Comparison of ENCODE assay signal across 9 cellular contexts in the genomic region with DNA sequence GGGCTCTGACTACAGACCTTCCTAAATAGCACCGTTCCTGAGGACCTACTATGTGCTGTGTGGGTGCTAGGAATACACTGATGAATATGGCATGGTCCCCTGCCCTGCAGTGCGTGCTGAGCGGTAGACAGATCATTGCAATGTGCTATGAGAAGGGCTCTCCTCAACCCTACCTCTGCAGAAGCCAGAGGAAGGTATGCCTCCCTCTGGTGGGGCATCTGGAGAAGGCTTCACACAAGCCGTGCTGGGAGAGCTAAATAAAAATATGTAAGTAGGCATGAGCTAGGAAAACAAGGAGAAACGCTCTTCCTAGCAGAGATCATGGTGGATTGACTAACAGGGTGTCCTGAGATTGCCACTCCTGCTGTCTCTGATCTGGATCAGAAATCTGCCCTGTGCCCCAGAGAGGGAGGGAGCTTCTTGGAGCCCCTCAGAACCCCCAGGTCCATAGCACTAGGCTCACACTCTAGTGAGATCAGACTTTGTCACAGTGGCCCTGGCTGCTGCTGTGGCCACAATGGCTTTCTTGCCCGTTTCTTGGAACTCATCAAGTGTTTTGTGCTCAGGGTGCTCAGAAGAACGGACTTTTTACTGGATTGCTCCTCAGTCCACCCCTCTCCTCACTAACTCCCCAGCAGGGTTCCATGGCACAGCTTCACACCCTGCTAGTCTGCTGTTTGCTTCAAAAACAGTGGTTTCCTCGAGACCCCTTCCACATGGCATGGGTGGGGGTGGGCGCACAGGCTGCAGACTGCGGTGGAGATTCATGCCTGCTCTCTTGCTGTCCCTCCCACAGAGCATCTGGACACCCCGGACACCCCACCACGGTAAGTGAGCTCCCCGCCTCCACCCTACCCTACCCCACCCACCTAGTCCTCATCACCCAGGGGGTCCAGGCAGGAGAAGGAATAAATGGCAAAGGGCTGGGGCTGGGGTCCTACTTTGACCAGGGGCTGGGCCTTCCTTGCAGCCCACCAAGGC. TPM values are rescaled to one million over a fixed set of nuclear protein-coding genes. Genes with fewer than 3 reads are reported as not detected.
A peak's percentile ranks its signal among the peaks of the same experiment; 100 is the strongest.
DNase-seq lines count a peak whose midpoint lies in the region; ATAC-seq and TF ChIP-seq lines count a peak whose summit lies in the region.
"Had no signal": no experiment of that assay in that cellular context is flagged by ENCODE, and none has a peak within 500 bp of the region (broad histone marks: within the 10 kb centered on the region; RNA-seq: fewer than 3 reads in every experiment).

No MANE protein-coding gene starts in this region.

- H3K9me3 ChIP-seq in lower lobe of right lung, result no peaks in the 10 kb centered on the region

- peak; percentile 42 for TF ChIP-seq CTCF in lower lobe of right lung (IDR thresholded peaks at IDR 0.05)

- intact Hi-C loops in lower lobe of right lung (cut with DNase I), result no loop called here

- H3K4me3 ChIP-seq in H7 (ENCODE audit: insufficient read depth, low read depth, low read length) (no peak overlapping the region), lower lobe of right lung (no peak overlapping the region)

- H3K4me1 ChIP-seq in lower lobe of right lung, result peaks cover 23% of the 10 kb centered on the region

- no peaks in the 10 kb centered on the region for H3K36me3 ChIP-seq in H7 (replicated peaks; ENCODE audit: control insufficient read depth, insufficient read depth, low read length)
- H3K36me3 ChIP-seq in lower lobe of right lung, result no peaks in the 10 kb centered on the region

- H3K27ac ChIP-seq in lower lobe of right lung, result no peak overlapping the region

- ATAC-seq in lower lobe of right lung (peak; percentile 13 to 56), GM21528 (IDR thresholded peaks at IDR 0.05; ENCODE audit: low FRiP score, unreplicated experiment) (no peak)

- H3K27me3 ChIP-seq in H7 (ENCODE audit: control insufficient read depth, insufficient read depth, low read length), result peaks cover 25% of the 10 kb centered on the region
- H3K27me3 ChIP-seq in lower lobe of right lung (ENCODE audit: low read depth), result peaks cover 28% of the 10 kb centered on the region

- DNase-seq in DMS153 (lab: John Stamatoyannopoulos, UW) (peak; percentile 77), H7 (peak; percentile 79), NCI-H748 (lab: John Stamatoyannopoulos, UW; ENCODE audit: unreplicated experiment) (peak; percentile 81), lower lobe of right lung (no peak), C1 segment of cervical spinal cord (lab: John Stamatoyannopoulos, UW) (no peak)
- DNase-seq in central memory CD4-positive, alpha-beta T cell, result peak; percentile 8
- DNase-seq in effector CD4-positive, alpha-beta T cell, result no peak

RNA-seq across cellular contexts. Expression of a gene that starts 14.2 kb away (rescaled TPM):
- total RNA-seq in H7 (2014; rRNA removed; shearing (Covaris generic)), result not detected in 2 replicates
- 0.35 TPM for total RNA-seq in lower lobe of right lung
- total RNA-seq: skeletal muscle tissue had no signal

Comparison
In these comparisons a context has a peak if more than half of its experiments do, and no peak if none do; other contexts are left out.
1. DNase-seq: peak in DMS153 (single experiment), H7 (single experiment), NCI-H748 (single experiment) and central memory CD4-positive, alpha-beta T cell (single experiment); none in lower lobe of right lung (single experiment), effector CD4-positive, alpha-beta T cell (single experiment) and C1 segment of cervical spinal cord (0 of 14).